Comparison of ENCODE assay signal across 8 cellular contexts in the genomic region with DNA sequence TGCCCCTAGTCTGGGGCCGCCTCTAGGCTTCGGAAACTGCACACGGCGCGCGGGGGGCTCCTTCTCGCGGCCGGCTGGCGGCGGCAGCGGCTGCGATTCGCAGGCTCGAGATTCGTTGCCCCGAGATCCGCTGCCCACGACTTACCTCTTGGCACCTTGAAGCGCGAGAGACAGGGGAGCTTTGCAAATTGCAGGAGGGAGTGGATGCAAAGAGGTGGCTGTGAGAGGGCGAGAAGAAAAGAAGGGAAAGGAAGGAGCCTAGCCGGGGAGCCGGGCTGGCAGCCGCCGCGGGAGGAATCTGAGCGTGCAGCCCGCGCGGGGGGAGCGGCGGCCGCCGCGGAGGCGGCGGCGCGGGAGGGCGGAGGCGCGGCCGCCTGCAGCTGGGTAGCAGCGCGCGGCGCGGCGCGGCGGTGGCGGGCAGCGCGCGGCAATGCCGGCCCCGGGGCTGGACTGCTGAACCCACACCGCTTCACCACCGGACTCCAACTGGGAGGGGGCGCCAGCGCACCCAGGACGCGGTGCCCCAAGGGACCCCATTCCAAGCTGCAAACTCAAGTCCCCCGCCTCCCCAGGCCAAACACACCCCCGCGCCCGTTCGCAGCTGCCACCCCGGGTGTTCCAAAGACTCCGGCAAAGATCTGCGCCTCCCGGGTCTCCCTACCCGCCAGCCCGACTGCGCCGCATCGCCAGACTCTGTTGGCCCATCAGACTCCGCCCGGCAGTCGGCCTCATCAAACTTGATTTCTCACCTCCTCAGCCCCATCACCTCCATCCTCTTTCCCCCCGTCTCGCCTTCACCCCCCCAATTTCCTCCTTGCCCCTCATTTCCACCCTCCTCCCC. TPM values are rescaled to one million over a fixed set of nuclear protein-coding genes. Genes with fewer than 3 reads are reported as not detected.
DNase-seq lines count a peak whose midpoint lies in the region; FAIRE-seq and TF ChIP-seq lines count a peak whose summit lies in the region.

No MANE protein-coding gene starts in this region.

- POLR2A ChIA-PET in endothelial cell of umbilical vein (lab: Charles Lee), result interaction anchor here (1.2 kb wide), 1 partner anchor 44 kb away, joined by 4 read pairs; no protein-coding TSS in a partner anchor

- CTCF ChIA-PET in endothelial cell of umbilical vein (lab: Charles Lee), result interaction anchor here (0.6 to 4.8 kb wide), 6 partner anchors 44 to 946 kb away, joined by 3 to 50 read pairs (median 4); partner anchors contain the start of gene SUPT3H

- H3K4me3 ChIP-seq in endothelial cell of umbilical vein (replicated peaks in 1 of 3; ENCODE audit: insufficient read depth in 1 of 3, low read depth in 1 of 3, low read length in 3 of 3), result peak overlapping the region; percentile 24 to 44 (median 34)
- peak overlapping the region; percentile 75 for H3K4me3 ChIP-seq in mesodermal cell (ENCODE audit: extremely low read depth, insufficient read depth, low read length, poor library complexity, severe bottlenecking)

- H3K36me3 ChIP-seq in endothelial cell of umbilical vein (ENCODE audit: control insufficient read depth in 2 of 2, extremely low read depth in 1 of 2, insufficient read depth in 2 of 2, low read length in 2 of 2) (no peaks in the 10 kb centered on the region), mesodermal cell (ENCODE audit: control insufficient read depth, insufficient read depth, low read length) (no peaks in the 10 kb centered on the region)

- dilution Hi-C loops in endothelial cell of umbilical vein (cut with MboI; ENCODE audit: extremely low pct_ligation_motif_present, low sequenced_read_pairs), result no loop called here

- H3K27ac ChIP-seq in endothelial cell of umbilical vein (ENCODE audit: insufficient read depth, low read depth, low read length) (no peak overlapping the region), mesodermal cell (ENCODE audit: low read depth, low read length, severe bottlenecking) (peak overlapping the region; percentile 66)

- DNase-seq in NCI-H2196 (lab: John Stamatoyannopoulos, UW; ENCODE audit: unreplicated experiment) (peak; percentile 4), NCI-H2196 treated with DMSO at 0.1 percent for 48 hours (lab: John Stamatoyannopoulos, UW; ENCODE audit: unreplicated experiment) (no peak), NCI-H69 (lab: John Stamatoyannopoulos, UW) (peak; percentile 63), endothelial cell of umbilical vein (ENCODE audit: low read depth, low spot score) (peak; percentile 48), NCI-H1694 treated with DMSO at 0.1 percent for 48 hours (lab: John Stamatoyannopoulos, UW) (no peak)
- DNase-seq in activated CD8-positive, alpha-beta memory T cell treated with anti-CD3 and anti-CD28 coated beads for 48 hours (ENCODE audit: low read depth in 2 of 3, low spot score in 2 of 3), result peak in 2 of 3 experiments; percentile 39 to 47
- DNase-seq in stimulated activated CD8-positive, alpha-beta memory T cell treated with anti-CD3 and anti-CD28 coated beads, Interleukin-4, amount 100 ng/mL, for 48 hours, result peak; percentile 75

- H3K4me1 ChIP-seq in endothelial cell of umbilical vein (ENCODE audit: control insufficient read depth, extremely low read depth, insufficient read depth, low read length), result peaks cover 17% of the 10 kb centered on the region
- H3K4me1 ChIP-seq in mesodermal cell (ENCODE audit: control insufficient read depth, insufficient read depth, low read length, poor library complexity, severe bottlenecking), result peaks cover 19% of the 10 kb centered on the region

- H4K20me1 ChIP-seq in endothelial cell of umbilical vein (replicated peaks; ENCODE audit: control insufficient read depth, extremely low read depth, insufficient read depth, low read length), result no peaks in the 10 kb centered on the region

- peak overlapping the region; percentile 70 for H3K4me2 ChIP-seq in endothelial cell of umbilical vein (ENCODE audit: insufficient read depth, low read length)

- no peaks in the 10 kb centered on the region for H3K79me2 ChIP-seq in endothelial cell of umbilical vein (ENCODE audit: control insufficient read depth, insufficient read depth, low read length)

- H3K9ac ChIP-seq in endothelial cell of umbilical vein (replicated peaks; ENCODE audit: extremely low read depth, insufficient read depth, low read length), result no peak overlapping the region

- no TSS peak for BruUV-seq in endothelial cell of umbilical vein (replicated peaks; lab: Mats Ljungman, UMichigan)

- H3K9me3 ChIP-seq in endothelial cell of umbilical vein (replicated peaks; ENCODE audit: control insufficient read depth, insufficient read depth, low read length) (no peaks in the 10 kb centered on the region), mesodermal cell (ENCODE audit: control insufficient read depth, low read length) (no peaks in the 10 kb centered on the region)

- peak in 1 of 2 donors; percentile 28 for TF ChIP-seq CTCF in endothelial cell of umbilical vein (IDR thresholded peaks at IDR 0.05; ENCODE audit: extremely low read depth in 1 of 2, insufficient read depth in 1 of 2, low read depth in 1 of 2, low read length in 2 of 2)

- no peak for FAIRE-seq in endothelial cell of umbilical vein (lab: Jason Lieb, UNC)

- 0% methylated on average over 38 to 40 of the region's 83 CpGs for WGBS in mesodermal cell (ENCODE audit: insufficient coverage in 2 of 2), 2 experiments

- H2AFZ ChIP-seq in endothelial cell of umbilical vein (ENCODE audit: low read depth, low read length), result peak overlapping the region; percentile 75

- H3K9me1 ChIP-seq in endothelial cell of umbilical vein (replicated peaks; ENCODE audit: control insufficient read depth, extremely low read depth, insufficient read depth, low read length), result no peaks in the 10 kb centered on the region

- H3K27me3 ChIP-seq in endothelial cell of umbilical vein (ENCODE audit: control insufficient read depth in 2 of 2, insufficient read depth in 2 of 2, low read length in 2 of 2), result peaks cover 63 to 96% of the 10 kb centered on the region in 2 experiments

- TF ChIP-seq POLR2A in endothelial cell of umbilical vein (IDR thresholded peaks at IDR 0.05; ENCODE audit: low read depth, low read length), result no peak

- intact Hi-C loops in endothelial cell of umbilical vein (cut with micrococcal nuclease), result loop anchor here (1.0 to 5.0 kb wide), 6 partner anchors 24 to 292 kb away; no protein-coding TSS in a partner anchor

TF ChIP-seq in endothelial cell of umbilical vein, 7 proteins besides CTCF, POLR2A, EP300 and RAD21:
- TF ChIP-seq GATA2 (IDR thresholded peaks at IDR 0.05; ENCODE audit: insufficient read depth, insufficient read length, low read depth, low read length), result no peak
- TF ChIP-seq EZH2 (IDR thresholded peaks at IDR 0.05; ENCODE audit: borderline replicate concordance, low read depth, low read length, severe bottlenecking), result peak; percentile 71

RNA-seq across cellular contexts. Expression of gene SUPT3H, which starts 44.2 kb away (rescaled TPM):
- 8.4 and 9.8 TPM in 2 replicates for total RNA-seq in endothelial cell of umbilical vein
- polyA plus RNA-seq in endothelial cell of umbilical vein, result 7.2 and 8.3 TPM in 2 replicates
- 7.0 and 8.4 TPM in 2 replicates for polyA plus RNA-seq in endothelial cell of umbilical vein (2011; cell fraction: cytosol; rRNA removed)
- 5.5 and 9.5 TPM in 2 replicates for polyA plus RNA-seq in endothelial cell of umbilical vein (2011; cell fraction: nucleus; rRNA removed)
- polyA plus RNA-seq in endothelial cell of umbilical vein (2012), result 5.1 and 5.5 TPM in 2 replicates
- 8.4 and 11.5 TPM in 2 replicates for polyA minus RNA-seq in endothelial cell of umbilical vein
- 0.61 TPM for polyA minus RNA-seq in endothelial cell of umbilical vein (2011; cell fraction: cytosol; rRNA and poly(A)+ RNA removed)
- polyA minus RNA-seq in endothelial cell of umbilical vein (2011; cell fraction: nucleus; rRNA and poly(A)+ RNA removed), result 13.3 and 15.5 TPM in 2 replicates
- 18.9 TPM for polyA plus RNA-seq in mesodermal cell (2013, experiment 1 of 2)
- 25.7 TPM for polyA plus RNA-seq in mesodermal cell (2013, experiment 2 of 2)

Comparison
In these comparisons a context has a peak if more than half of its experiments do, and no peak if none do; other contexts are left out.
1. DNase-seq: peak in NCI-H2196 (single experiment), NCI-H69 (single experiment), activated CD8-positive, alpha-beta memory T cell treated with anti-CD3 and anti-CD28 coated beads for 48 hours (2 of 3), endothelial cell of umbilical vein (single experiment) and stimulated activated CD8-positive, alpha-beta memory T cell treated with anti-CD3 and anti-CD28 coated beads, Interleukin-4, amount 100 ng/mL, for 48 hours (single experiment); none in NCI-H2196 treated with DMSO at 0.1 percent for 48 hours (single experiment) and NCI-H1694 treated with DMSO at 0.1 percent for 48 hours (single experiment).